18 cellular contexts compared by ENCODE assay signal in genomic region chr18:36527740-36528455, GRCh38.
DNase-seq lines count a peak whose midpoint lies in the region; FAIRE-seq and TF ChIP-seq lines count a peak whose summit lies in the region.
"Had no signal": no experiment of that assay in that cellular context is flagged by ENCODE, and none has a peak within 500 bp of the region (broad histone marks: within the 10 kb centered on the region; RNA-seq: fewer than 3 reads in every experiment).

No MANE protein-coding gene starts in this region.

- no peak for TF ChIP-seq POLR2A in endothelial cell of umbilical vein (IDR thresholded peaks at IDR 0.05; ENCODE audit: low read depth, low read length)

- no peak for TF ChIP-seq CTCF in endothelial cell of umbilical vein (IDR thresholded peaks at IDR 0.05; ENCODE audit: extremely low read depth in 1 of 2, insufficient read depth in 1 of 2, low read depth in 1 of 2, low read length in 2 of 2)

- no peaks in the 10 kb centered on the region for H4K20me1 ChIP-seq in endothelial cell of umbilical vein (replicated peaks; ENCODE audit: control insufficient read depth, extremely low read depth, insufficient read depth, low read length)

- no TSS peak for BruUV-seq in endothelial cell of umbilical vein (replicated peaks; lab: Mats Ljungman, UMichigan)

- no peaks in the 10 kb centered on the region for H3K36me3 ChIP-seq in endothelial cell of umbilical vein (ENCODE audit: control insufficient read depth in 2 of 2, extremely low read depth in 1 of 2, insufficient read depth in 2 of 2, low read length in 2 of 2)

- no peak overlapping the region for H3K4me2 ChIP-seq in endothelial cell of umbilical vein (ENCODE audit: insufficient read depth, low read length)
- H3K4me2 ChIP-seq: KMS-11 had no signal

- POLR2A ChIA-PET in endothelial cell of umbilical vein (lab: Charles Lee): no interaction called here
- POLR2A ChIA-PET in activated CD4-positive, alpha-beta T cell treated with anti-CD3 and anti-CD28 coated beads, Interleukin-2, amount 10 ng/mL, durations not matched to agents 7 days and 5 days (lab: Charles Lee): no interaction called here

- no peak overlapping the region for H2AFZ ChIP-seq in endothelial cell of umbilical vein (ENCODE audit: low read depth, low read length)

- H3K4me1 ChIP-seq in endothelial cell of umbilical vein (ENCODE audit: control insufficient read depth, extremely low read depth, insufficient read depth, low read length): no peaks in the 10 kb centered on the region

- DNase-seq in EH (ENCODE audit: low read depth) (peak; percentile 16), LoVo (ENCODE audit: low spot score) (peak; percentile 26), endothelial cell of umbilical vein (ENCODE audit: low read depth, low spot score) (no peak), renal cortical epithelial cell (ENCODE audit: low read depth) (peak; percentile 23), SW 1271 (lab: John Stamatoyannopoulos, UW) (no peak)
- no peak for DNase-seq in activated CD4-positive, alpha-beta T cell treated with anti-CD3 and anti-CD28 coated beads, Interleukin-2, amount 10 ng/mL, durations not matched to agents 7 days and 5 days
- DNase-seq in activated effector memory CD4-positive, alpha-beta T cell treated with anti-CD3 and anti-CD28 coated beads, Interleukin-2, amount 50 U/mL, for 16 hours: no peak
- DNase-seq: ACHN; CD4-positive, CD25-positive, alpha-beta regulatory T cell; DMS79 treated with DMSO at 0.1 percent for 48 hours; GF-D8; HCEC 1CT; MM.1S; NCI-H1105; NCI-H187; NCI-H2171; RPMI8226 had no signal

- peaks cover 8% of the 10 kb centered on the region for H3K27me3 Mint-ChIP-seq in activated CD4-positive, alpha-beta T cell treated with anti-CD3 and anti-CD28 coated beads, Interleukin-2, amount 10 ng/mL, durations not matched to agents 7 days and 5 days

- no peak for FAIRE-seq in endothelial cell of umbilical vein (lab: Jason Lieb, UNC)

- intact Hi-C loops in endothelial cell of umbilical vein (cut with micrococcal nuclease): no loop called here

- H3K27ac Mint-ChIP-seq in activated CD4-positive, alpha-beta T cell treated with anti-CD3 and anti-CD28 coated beads, Interleukin-2, amount 10 ng/mL, durations not matched to agents 7 days and 5 days: no peak overlapping the region
- H3K27ac Mint-ChIP-seq: CD4-positive, CD25-positive, alpha-beta regulatory T cell had no signal

- H3K4me3 Mint-ChIP-seq in activated CD4-positive, alpha-beta T cell treated with anti-CD3 and anti-CD28 coated beads, Interleukin-2, amount 10 ng/mL, durations not matched to agents 7 days and 5 days: no peak overlapping the region
- H3K4me3 Mint-ChIP-seq: CD4-positive, CD25-positive, alpha-beta regulatory T cell had no signal

- no peaks in the 10 kb centered on the region for H3K36me3 Mint-ChIP-seq in activated CD4-positive, alpha-beta T cell treated with anti-CD3 and anti-CD28 coated beads, Interleukin-2, amount 10 ng/mL, durations not matched to agents 7 days and 5 days (ENCODE audit: low read depth)
- H3K36me3 Mint-ChIP-seq: CD4-positive, CD25-positive, alpha-beta regulatory T cell had no signal

- no peak overlapping the region for H3K4me3 ChIP-seq in endothelial cell of umbilical vein (replicated peaks in 1 of 3; ENCODE audit: insufficient read depth in 1 of 3, low read depth in 1 of 3, low read length in 3 of 3)

- H3K4me1 Mint-ChIP-seq in activated CD4-positive, alpha-beta T cell treated with anti-CD3 and anti-CD28 coated beads, Interleukin-2, amount 10 ng/mL, durations not matched to agents 7 days and 5 days: no peaks in the 10 kb centered on the region
- H3K4me1 Mint-ChIP-seq: CD4-positive, CD25-positive, alpha-beta regulatory T cell had no signal

- H3K27ac ChIP-seq in endothelial cell of umbilical vein (ENCODE audit: insufficient read depth, low read depth, low read length): no peak overlapping the region
- H3K27ac ChIP-seq: KMS-11 had no signal

- no peaks in the 10 kb centered on the region for H3K9me1 ChIP-seq in endothelial cell of umbilical vein (replicated peaks; ENCODE audit: control insufficient read depth, extremely low read depth, insufficient read depth, low read length)

- H3K79me2 ChIP-seq in endothelial cell of umbilical vein (ENCODE audit: control insufficient read depth, insufficient read depth, low read length): no peaks in the 10 kb centered on the region

- H3K9me3 Mint-ChIP-seq in activated CD4-positive, alpha-beta T cell treated with anti-CD3 and anti-CD28 coated beads, Interleukin-2, amount 10 ng/mL, durations not matched to agents 7 days and 5 days: no peaks in the 10 kb centered on the region
- H3K9me3 Mint-ChIP-seq: CD4-positive, CD25-positive, alpha-beta regulatory T cell had no signal

- no peak overlapping the region for H3K9ac ChIP-seq in endothelial cell of umbilical vein (replicated peaks; ENCODE audit: extremely low read depth, insufficient read depth, low read length)
- H3K9ac ChIP-seq: KMS-11 had no signal

- H3K27me3 ChIP-seq in endothelial cell of umbilical vein (ENCODE audit: control insufficient read depth in 2 of 2, insufficient read depth in 2 of 2, low read length in 2 of 2): no peaks in the 10 kb centered on the region

- CTCF ChIA-PET in endothelial cell of umbilical vein (lab: Charles Lee): no interaction called here
- CTCF ChIA-PET in activated CD4-positive, alpha-beta T cell treated with anti-CD3 and anti-CD28 coated beads, Interleukin-2, amount 10 ng/mL, durations not matched to agents 7 days and 5 days (lab: Charles Lee): no interaction called here

- no peaks in the 10 kb centered on the region for H3K9me3 ChIP-seq in endothelial cell of umbilical vein (replicated peaks; ENCODE audit: control insufficient read depth, insufficient read depth, low read length)

- dilution Hi-C loops in endothelial cell of umbilical vein (cut with MboI; ENCODE audit: extremely low pct_ligation_motif_present, low sequenced_read_pairs): no loop called here

TF ChIP-seq in endothelial cell of umbilical vein, 7 proteins besides CTCF, POLR2A, EP300 and RAD21:
- TF ChIP-seq MYC (IDR thresholded peaks at IDR 0.05; ENCODE audit: low read depth, low read length) (no peak), POLR2AphosphoS5 (IDR thresholded peaks at IDR 0.05; ENCODE audit: insufficient read depth, low read depth, low read length) (no peak), EZH2 (IDR thresholded peaks at IDR 0.05; ENCODE audit: borderline replicate concordance, low read depth, low read length, severe bottlenecking) (no peak), GATA2 (IDR thresholded peaks at IDR 0.05; ENCODE audit: insufficient read depth, insufficient read length, low read depth, low read length) (no peak), FOS (IDR thresholded peaks at IDR 0.05; ENCODE audit: borderline replicate concordance, insufficient read depth, low read length) (peak; percentile 6), MAX (IDR thresholded peaks at IDR 0.05; ENCODE audit: insufficient read depth, insufficient read length) (no peak), JUN (IDR thresholded peaks at IDR 0.05; ENCODE audit: borderline replicate concordance, insufficient read depth, insufficient read length, low read depth) (no peak)

Comparison
In these comparisons a context has a peak if more than half of its experiments do, and no peak if none do; other contexts are left out.
1. DNase-seq: peak in EH (single experiment), LoVo (single experiment) and renal cortical epithelial cell (single experiment); none in endothelial cell of umbilical vein (single experiment), activated CD4-positive, alpha-beta T cell treated with anti-CD3 and anti-CD28 coated beads, Interleukin-2, amount 10 ng/mL, durations not matched to agents 7 days and 5 days (single experiment), activated effector memory CD4-positive, alpha-beta T cell treated with anti-CD3 and anti-CD28 coated beads, Interleukin-2, amount 50 U/mL, for 16 hours (single experiment) and SW 1271 (0 of 2).